19 cellular contexts compared by ENCODE assay signal in the genomic region with DNA sequence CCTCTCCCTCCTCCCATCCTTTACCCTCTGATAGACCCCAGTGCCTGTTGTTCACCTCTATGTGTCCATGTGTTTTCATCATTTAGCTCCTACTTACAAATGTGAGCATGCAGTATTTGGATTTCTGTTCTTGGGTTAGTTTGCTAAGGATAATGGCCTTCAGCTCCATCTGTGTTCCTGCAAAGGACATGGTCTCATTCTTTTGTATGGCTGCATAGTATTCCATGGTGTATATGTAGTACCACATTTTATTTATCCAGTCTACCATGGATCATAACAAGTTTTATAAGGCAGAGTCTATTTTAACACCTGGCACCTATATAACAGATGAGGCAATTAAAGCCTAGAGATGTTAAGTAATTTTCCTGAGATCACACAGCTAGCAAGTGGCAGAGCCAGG. TPM values are rescaled to one million over a fixed set of nuclear protein-coding genes. Genes with fewer than 3 reads are reported as not detected.
DNase-seq lines count a peak whose midpoint lies in the region; ATAC-seq and TF ChIP-seq lines count a peak whose summit lies in the region.
"Had no signal": no experiment of that assay in that cellular context is flagged by ENCODE, and none has a peak within 500 bp of the region (broad histone marks: within the 10 kb centered on the region; RNA-seq: fewer than 3 reads in every experiment).

No MANE protein-coding gene starts in this region.

- intact Hi-C loops in activated CD8-positive, alpha-beta T cell treated with anti-CD3 and anti-CD28 coated beads for 36 hours (cut with micrococcal nuclease) = no loop called here
- intact Hi-C loops in activated T-helper 2 cell treated with anti-CD3 and anti-CD28 coated beads, Interferon-gamma antibody, Interleukin-2, Interleukin-4, amounts not matched to agents 10 μg/mL and 5 μg/mL and 100 μg/mL, durations not matched to agents 14 hours and 24 hours and 36 hours (cut with micrococcal nuclease) = no loop called here

- no peak overlapping the region for H3K4me3 Mint-ChIP-seq in activated CD8-positive, alpha-beta T cell treated with anti-CD3 and anti-CD28 coated beads for 36 hours
- H3K4me3 Mint-ChIP-seq in activated CD8-positive, alpha-beta T cell treated with anti-CD3 and anti-CD28 coated beads, Interleukin-2, amount 10 ng/mL, durations not matched to agents 7 days and 5 days = no peak overlapping the region
- no peak overlapping the region for H3K4me3 Mint-ChIP-seq in activated T-helper 2 cell treated with anti-CD3 and anti-CD28 coated beads, Interferon-gamma antibody, Interleukin-2, Interleukin-4, amounts not matched to agents 10 μg/mL and 5 μg/mL and 100 μg/mL, durations not matched to agents 14 hours and 24 hours and 36 hours (ENCODE audit: low read depth)

- peaks cover 4% of the 10 kb centered on the region for H3K4me1 ChIP-seq in effector memory CD4-positive, alpha-beta T cell (ENCODE audit: control insufficient read depth, insufficient read depth, low read length, poor library complexity, severe bottlenecking)
- H3K4me1 ChIP-seq: BE2C had no signal

- H3K27ac Mint-ChIP-seq in activated CD8-positive, alpha-beta T cell treated with anti-CD3 and anti-CD28 coated beads for 36 hours = peak overlapping the region; percentile 46
- H3K27ac Mint-ChIP-seq in activated CD8-positive, alpha-beta T cell treated with anti-CD3 and anti-CD28 coated beads, Interleukin-2, amount 10 ng/mL, durations not matched to agents 7 days and 5 days = no peak overlapping the region
- H3K27ac Mint-ChIP-seq in activated T-helper 2 cell treated with anti-CD3 and anti-CD28 coated beads, Interferon-gamma antibody, Interleukin-2, Interleukin-4, amounts not matched to agents 10 μg/mL and 5 μg/mL and 100 μg/mL, durations not matched to agents 14 hours and 24 hours and 36 hours = peak overlapping the region; percentile 51

- no peaks in the 10 kb centered on the region for H3K9me3 Mint-ChIP-seq in activated CD8-positive, alpha-beta T cell treated with anti-CD3 and anti-CD28 coated beads for 36 hours
- peaks cover 3% of the 10 kb centered on the region for H3K9me3 Mint-ChIP-seq in activated CD8-positive, alpha-beta T cell treated with anti-CD3 and anti-CD28 coated beads, Interleukin-2, amount 10 ng/mL, durations not matched to agents 7 days and 5 days (ENCODE audit: insufficient read depth)
- no peaks in the 10 kb centered on the region for H3K9me3 Mint-ChIP-seq in activated T-helper 2 cell treated with anti-CD3 and anti-CD28 coated beads, Interferon-gamma antibody, Interleukin-2, Interleukin-4, amounts not matched to agents 10 μg/mL and 5 μg/mL and 100 μg/mL, durations not matched to agents 14 hours and 24 hours and 36 hours

- no peaks in the 10 kb centered on the region for H3K9me3 ChIP-seq in effector memory CD4-positive, alpha-beta T cell (ENCODE audit: control insufficient read depth, low read length)
- H3K9me3 ChIP-seq: BE2C, SJSA1 had no signal

- no peak for ATAC-seq in activated CD8-positive, alpha-beta T cell treated with anti-CD3 and anti-CD28 coated beads for 36 hours
- no peak for ATAC-seq in activated CD8-positive, alpha-beta T cell treated with anti-CD3 and anti-CD28 coated beads, Interleukin-2, amount 10 ng/mL, durations not matched to agents 7 days and 5 days
- ATAC-seq in GM18511 (IDR thresholded peaks at IDR 0.05; ENCODE audit: unreplicated experiment) (peak; percentile 1), HG03460 (IDR thresholded peaks at IDR 0.05; ENCODE audit: unreplicated experiment) (peak; percentile 3), GM18505 (IDR thresholded peaks at IDR 0.05; ENCODE audit: unreplicated experiment) (no peak)
- ATAC-seq: Right ventricle myocardium inferior had no signal

- POLR2A ChIA-PET in activated CD8-positive, alpha-beta T cell treated with anti-CD3 and anti-CD28 coated beads for 36 hours (lab: Charles Lee) = interaction anchor here (0.6 to 0.9 kb wide), 2 partner anchors 9 to 13 kb away, joined by 3 read pairs; no protein-coding TSS in a partner anchor
- POLR2A ChIA-PET in activated CD8-positive, alpha-beta T cell treated with anti-CD3 and anti-CD28 coated beads, Interleukin-2, amount 10 ng/mL, durations not matched to agents 7 days and 5 days (lab: Charles Lee) = no interaction called here

- H3K4me1 Mint-ChIP-seq in activated CD8-positive, alpha-beta T cell treated with anti-CD3 and anti-CD28 coated beads for 36 hours (ENCODE audit: low read depth) = peaks cover 60% of the 10 kb centered on the region
- peaks cover 46% of the 10 kb centered on the region for H3K4me1 Mint-ChIP-seq in activated CD8-positive, alpha-beta T cell treated with anti-CD3 and anti-CD28 coated beads, Interleukin-2, amount 10 ng/mL, durations not matched to agents 7 days and 5 days (ENCODE audit: low read depth)
- H3K4me1 Mint-ChIP-seq in activated T-helper 2 cell treated with anti-CD3 and anti-CD28 coated beads, Interferon-gamma antibody, Interleukin-2, Interleukin-4, amounts not matched to agents 10 μg/mL and 5 μg/mL and 100 μg/mL, durations not matched to agents 14 hours and 24 hours and 36 hours (ENCODE audit: low read depth) = peaks cover 42% of the 10 kb centered on the region

- CTCF ChIA-PET in activated CD8-positive, alpha-beta T cell treated with anti-CD3 and anti-CD28 coated beads for 36 hours (lab: Charles Lee) = no interaction called here
- CTCF ChIA-PET in activated CD8-positive, alpha-beta T cell treated with anti-CD3 and anti-CD28 coated beads, Interleukin-2, amount 10 ng/mL, durations not matched to agents 7 days and 5 days (lab: Charles Lee) = interaction anchor here (1.2 to 2.1 kb wide), 2 partner anchors 141 to 598 kb away, joined by 3 to 6 read pairs; no protein-coding TSS in a partner anchor

- no peaks in the 10 kb centered on the region for H3K36me3 ChIP-seq in effector memory CD4-positive, alpha-beta T cell (ENCODE audit: control insufficient read depth, insufficient read depth, low read length)

- DNase-seq in activated CD8-positive, alpha-beta T cell treated with anti-CD3 and anti-CD28 coated beads for 36 hours = no peak
- DNase-seq in activated CD8-positive, alpha-beta T cell treated with anti-CD3 and anti-CD28 coated beads, Interleukin-2, amount 10 ng/mL, durations not matched to agents 7 days and 5 days = no peak
- no peak for DNase-seq in activated T-helper 2 cell treated with anti-CD3 and anti-CD28 coated beads, Interferon-gamma antibody, Interleukin-2, Interleukin-4, amounts not matched to agents 10 μg/mL and 5 μg/mL and 100 μg/mL, durations not matched to agents 14 hours and 24 hours and 36 hours (ENCODE audit: low spot score)
- DNase-seq in effector memory CD4-positive, alpha-beta T cell = no peak
- no peak for DNase-seq in iPS-NIHi11 (ENCODE audit: low spot score)
- DNase-seq: BE2C, DMS53, GDM1, GOT3, NCI-H1105, NCI-H2081, NCI-H2171, NCI-H526 had no signal

- no peak for TF ChIP-seq CTCF in activated CD8-positive, alpha-beta T cell treated with anti-CD3 and anti-CD28 coated beads for 36 hours (IDR thresholded peaks at IDR 0.05)

- no peaks in the 10 kb centered on the region for H3K27me3 ChIP-seq in effector memory CD4-positive, alpha-beta T cell (replicated peaks; ENCODE audit: control insufficient read depth, insufficient read depth, low read length, poor library complexity, severe bottlenecking)
- H3K27me3 ChIP-seq: BE2C, SJSA1 had no signal

- H3K27ac ChIP-seq in effector memory CD4-positive, alpha-beta T cell (ENCODE audit: insufficient read depth, low read length, poor library complexity, severe bottlenecking) = no peak overlapping the region
- H3K27ac ChIP-seq: KMS-11, SJSA1 had no signal

- no peak for TF ChIP-seq POLR2A in GM18505 (IDR thresholded peaks at IDR 0.05; ENCODE audit: borderline replicate concordance, extremely low read depth, insufficient read depth, insufficient read length)

- peaks cover 37% of the 10 kb centered on the region for H3K36me3 Mint-ChIP-seq in activated CD8-positive, alpha-beta T cell treated with anti-CD3 and anti-CD28 coated beads for 36 hours (ENCODE audit: low read depth)
- H3K36me3 Mint-ChIP-seq in activated CD8-positive, alpha-beta T cell treated with anti-CD3 and anti-CD28 coated beads, Interleukin-2, amount 10 ng/mL, durations not matched to agents 7 days and 5 days (ENCODE audit: low read depth) = peaks cover 38% of the 10 kb centered on the region
- H3K36me3 Mint-ChIP-seq in activated T-helper 2 cell treated with anti-CD3 and anti-CD28 coated beads, Interferon-gamma antibody, Interleukin-2, Interleukin-4, amounts not matched to agents 10 μg/mL and 5 μg/mL and 100 μg/mL, durations not matched to agents 14 hours and 24 hours and 36 hours (ENCODE audit: low read depth) = peaks cover 51% of the 10 kb centered on the region

- H3K27me3 Mint-ChIP-seq in activated CD8-positive, alpha-beta T cell treated with anti-CD3 and anti-CD28 coated beads for 36 hours = no peaks in the 10 kb centered on the region
- no peaks in the 10 kb centered on the region for H3K27me3 Mint-ChIP-seq in activated CD8-positive, alpha-beta T cell treated with anti-CD3 and anti-CD28 coated beads, Interleukin-2, amount 10 ng/mL, durations not matched to agents 7 days and 5 days (ENCODE audit: low read depth)
- H3K27me3 Mint-ChIP-seq in activated T-helper 2 cell treated with anti-CD3 and anti-CD28 coated beads, Interferon-gamma antibody, Interleukin-2, Interleukin-4, amounts not matched to agents 10 μg/mL and 5 μg/mL and 100 μg/mL, durations not matched to agents 14 hours and 24 hours and 36 hours (ENCODE audit: low read depth) = no peaks in the 10 kb centered on the region

- no peak overlapping the region for H3K4me3 ChIP-seq in effector memory CD4-positive, alpha-beta T cell (ENCODE audit: insufficient read depth, low read depth, low read length, poor library complexity, severe bottlenecking)
- H3K4me3 ChIP-seq: SJSA1 had no signal

RNA-seq across cellular contexts. Expression of a gene that starts 7.4 kb away (rescaled TPM):
- total RNA-seq in activated CD8-positive, alpha-beta T cell treated with anti-CD3 and anti-CD28 coated beads for 36 hours = 10 to 100 TPM; 26.8 to 28.2 TPM
- 10 to 100 TPM; 30.3 to 34.1 TPM for total RNA-seq in activated CD8-positive, alpha-beta T cell treated with anti-CD3 and anti-CD28 coated beads, Interleukin-2, amount 10 ng/mL, durations not matched to agents 7 days and 5 days
- total RNA-seq in activated T-helper 2 cell treated with anti-CD3 and anti-CD28 coated beads, Interferon-gamma antibody, Interleukin-2, Interleukin-4, amounts not matched to agents 10 μg/mL and 5 μg/mL and 100 μg/mL, durations not matched to agents 14 hours and 24 hours and 36 hours = 23.1 and 23.9 TPM in 2 replicates

RNA-seq across cellular contexts. Expression of a gene that starts 32.6 kb away (rescaled TPM):
- total RNA-seq in activated CD8-positive, alpha-beta T cell treated with anti-CD3 and anti-CD28 coated beads for 36 hours = 1 to 10 TPM; 4.9 to 5.4 TPM
- total RNA-seq in activated CD8-positive, alpha-beta T cell treated with anti-CD3 and anti-CD28 coated beads, Interleukin-2, amount 10 ng/mL, durations not matched to agents 7 days and 5 days = 1 to 10 TPM; 7.6 to 8.0 TPM
- total RNA-seq in activated T-helper 2 cell treated with anti-CD3 and anti-CD28 coated beads, Interferon-gamma antibody, Interleukin-2, Interleukin-4, amounts not matched to agents 10 μg/mL and 5 μg/mL and 100 μg/mL, durations not matched to agents 14 hours and 24 hours and 36 hours = 1.6 and 2.1 TPM in 2 replicates

Comparison
In these comparisons a context has a peak if more than half of its experiments do, and no peak if none do; other contexts are left out.
1. ATAC-seq: peak in GM18511 (single experiment) and HG03460 (single experiment); none in activated CD8-positive, alpha-beta T cell treated with anti-CD3 and anti-CD28 coated beads for 36 hours (single experiment), activated CD8-positive, alpha-beta T cell treated with anti-CD3 and anti-CD28 coated beads, Interleukin-2, amount 10 ng/mL, durations not matched to agents 7 days and 5 days (single experiment) and GM18505 (single experiment).